Comparison of ENCODE assay signal across 8 cellular contexts in genomic region chr3:182713743-182714517, GRCh38.
DNase-seq lines count a peak whose midpoint lies in the region; ATAC-seq and TF ChIP-seq lines count a peak whose summit lies in the region.

No MANE protein-coding gene starts in this region.

- no peak overlapping the region for H3K27ac ChIP-seq in A673 (ENCODE audit: low read depth, low read length, poor library complexity, severe bottlenecking)

- DNase-seq in A673 (ENCODE audit: low spot score) (peak; percentile 80), NCI-H1436 treated with DMSO at 0.1 percent for 48 hours (lab: John Stamatoyannopoulos, UW) (peak; percentile 49), fibroblast of peridontal ligament (ENCODE audit: extremely low read depth) (peak; percentile 83), omental fat pad (ENCODE audit: low spot score) (no peak)
- DNase-seq in activated effector memory CD4-positive, alpha-beta T cell treated with Interleukin-2 at 50 U/mL for 16 hours, result no peak

- CTCF ChIA-PET in A673 (lab: Charles Lee), result interaction anchor here (0.9 to 1.4 kb wide), 4 partner anchors 82 to 668 kb away, joined by 3 to 6 read pairs (median 4); no protein-coding TSS in a partner anchor

- H3K4me1 ChIP-seq in A673 (ENCODE audit: insufficient read depth, low read length, poor library complexity, severe bottlenecking), result no peaks in the 10 kb centered on the region

- no peaks in the 10 kb centered on the region for H3K27me3 ChIP-seq in A673 (replicated peaks; ENCODE audit: insufficient read depth, low read depth, low read length, poor library complexity)

- TF ChIP-seq CTCF in A673 (conservative IDR thresholded peaks at IDR 0.05; ENCODE audit: low read depth, low read length) (peak; percentile 64), GM12873 (IDR thresholded peaks at IDR 0.05; ENCODE audit: insufficient read depth, low read depth, low read length, missing control alignments) (peak; percentile 64), omental fat pad (IDR thresholded peaks at IDR 0.05) (no peak)

- H3K4me3 ChIP-seq in A673 (ENCODE audit: low read depth, low read length, poor library complexity, severe bottlenecking), result no peak overlapping the region

- POLR2A ChIA-PET in A673 (lab: Charles Lee; ENCODE audit: low non-redundant PET), result interaction anchor here (0.5 kb wide), 1 partner anchor 79 kb away, joined by 3 read pairs; no protein-coding TSS in a partner anchor

- ATAC-seq in HG02798 (IDR thresholded peaks at IDR 0.05; ENCODE audit: poor library complexity, unreplicated experiment) (peak; percentile 47), SK-N-SH treated with all-trans-retinoic acid at 6 μM for 48 hours (peak; percentile 91), omental fat pad (ENCODE audit: low FRiP score) (peak; percentile 78)

- no TSS peak for BruUV-seq in A673 (replicated peaks; lab: Mats Ljungman, UMichigan)

- H3K9me3 ChIP-seq in A673 (ENCODE audit: low read depth, low read length, poor library complexity, severe bottlenecking), result no peaks in the 10 kb centered on the region

- no peaks in the 10 kb centered on the region for H3K36me3 ChIP-seq in A673 (ENCODE audit: insufficient read depth, low read length, poor library complexity, severe bottlenecking)

- intact Hi-C loops in A673 (cut with micrococcal nuclease; ENCODE audit: unreplicated experiment), result loop anchor here (2.0 to 10.0 kb wide), 5 partner anchors 123 to 673 kb away; no protein-coding TSS in a partner anchor

TF ChIP-seq in SK-N-SH treated with all-trans-retinoic acid at 6 μM for 48 hours, 23 proteins besides CTCF, POLR2A, EP300 and RAD21:
- TF ChIP-seq GLIS3 (CRISPR knock-in tag; IDR thresholded peaks at IDR 0.05) (no peak), BACH2 (CRISPR knock-in tag; IDR thresholded peaks at IDR 0.05; ENCODE audit: borderline replicate concordance) (no peak), PPARA (CRISPR knock-in tag; IDR thresholded peaks at IDR 0.05; ENCODE audit: borderline replicate concordance) (no peak), ZFP30 (CRISPR knock-in tag; IDR thresholded peaks at IDR 0.05) (no peak), PATZ1 (CRISPR knock-in tag; IDR thresholded peaks at IDR 0.05; ENCODE audit: borderline replicate concordance) (no peak), ISL1 (CRISPR knock-in tag; IDR thresholded peaks at IDR 0.05) (no peak)

Comparison
In these comparisons a context has a peak if more than half of its experiments do, and no peak if none do; other contexts are left out.
1. DNase-seq: peak in A673 (single experiment), NCI-H1436 treated with DMSO at 0.1 percent for 48 hours (single experiment) and fibroblast of peridontal ligament (single experiment); none in omental fat pad (single experiment) and activated effector memory CD4-positive, alpha-beta T cell treated with Interleukin-2 at 50 U/mL for 16 hours (single experiment).
2. CTCF ChIP-seq: peak in A673 (single experiment) and GM12873 (single experiment); none in omental fat pad (0 of 3).
3. Peak in every context shown above with its lines, with median percentiles within 50 percentile points of each other: ATAC-seq.